In genomic region chr11:34305780-34306179, GRCh38 we compare ENCODE assay signal across 3 cellular contexts.
A peak's percentile ranks its signal among the peaks of the same experiment; 100 is the strongest.
TF ChIP-seq lines count a peak whose summit lies in the region.

No MANE protein-coding gene starts in this region.

TF ChIP-seq in A549, 52 proteins besides CTCF, POLR2A, EP300 and RAD21:
- TF ChIP-seq ZNF302 (CRISPR knock-in tag; IDR thresholded peaks at IDR 0.05) (no peak), REST (IDR thresholded peaks at IDR 0.05) (no peak), BCL3 (IDR thresholded peaks at IDR 0.05) (no peak), MAZ (IDR thresholded peaks at IDR 0.05; ENCODE audit: borderline replicate concordance, low read depth, low read length) (no peak), KDM1A (IDR thresholded peaks at IDR 0.05; ENCODE audit: low read depth) (no peak), MAFK (IDR thresholded peaks at IDR 0.05; ENCODE audit: partially characterized antibody) (peak; percentile 62), CEBPB (IDR thresholded peaks at IDR 0.05) (no peak), RNF2 (IDR thresholded peaks at IDR 0.05; ENCODE audit: borderline replicate concordance, low read depth) (no peak), ELK1 (IDR thresholded peaks at IDR 0.05; ENCODE audit: low read depth, low read length) (no peak)

TF ChIP-seq in IMR-90, 13 proteins besides CTCF, POLR2A, EP300 and RAD21:
- TF ChIP-seq CHD1 (IDR thresholded peaks at IDR 0.05; ENCODE audit: low read depth, low read length) = no peak
- peak; percentile 8; the same call in 1 of the 2 replicates for TF ChIP-seq MAFK (IDR thresholded peaks at IDR 0.05; ENCODE audit: low read depth, low read length)
- TF ChIP-seq MAZ (IDR thresholded peaks at IDR 0.05; ENCODE audit: borderline replicate concordance, low read depth, low read length) = no peak

TF ChIP-seq in K562, 482 proteins besides CTCF, POLR2A, EP300 and RAD21:
- no peak for TF ChIP-seq BRF1 (IDR thresholded peaks at IDR 0.05; ENCODE audit: borderline replicate concordance, extremely low read depth, insufficient read length)
- no peak for TF ChIP-seq OTX1 (CRISPR knock-in tag; IDR thresholded peaks at IDR 0.05)
- no peak for TF ChIP-seq ZNF311 (CRISPR knock-in tag; IDR thresholded peaks at IDR 0.05)
- peak; percentile 76 for TF ChIP-seq ZNF316 (IDR thresholded peaks at IDR 0.05)
- no peak for TF ChIP-seq PREB (CRISPR knock-in tag; IDR thresholded peaks at IDR 0.05)
- TF ChIP-seq ZNF780A (CRISPR knock-in tag; IDR thresholded peaks at IDR 0.05) = no peak
- no peak for TF ChIP-seq SNRNP70 (optimal IDR thresholded peaks at IDR 0.05; ENCODE audit: low read depth, low read length)
- no peak for TF ChIP-seq POLR2AphosphoS5 (IDR thresholded peaks at IDR 0.05; ENCODE audit: control insufficient read depth, insufficient read depth, low read depth, low read length)
- peak; percentile 49; the same call in 1 of the 2 replicates for TF ChIP-seq C11orf30 (IDR thresholded peaks at IDR 0.05; ENCODE audit: low read depth)
- peak; percentile 47; the same call in 1 of the 2 replicates for TF ChIP-seq MAFG (tag; conservative IDR thresholded peaks at IDR 0.05)
- no peak for TF ChIP-seq MTA1 (IDR thresholded peaks at IDR 0.05; ENCODE audit: borderline replicate concordance)
- no peak for TF ChIP-seq ZSCAN32 (CRISPR knock-in tag; IDR thresholded peaks at IDR 0.05)
- no peak for TF ChIP-seq FOXP1 (CRISPR knock-in tag; IDR thresholded peaks at IDR 0.05)
